In the genomic region with DNA sequence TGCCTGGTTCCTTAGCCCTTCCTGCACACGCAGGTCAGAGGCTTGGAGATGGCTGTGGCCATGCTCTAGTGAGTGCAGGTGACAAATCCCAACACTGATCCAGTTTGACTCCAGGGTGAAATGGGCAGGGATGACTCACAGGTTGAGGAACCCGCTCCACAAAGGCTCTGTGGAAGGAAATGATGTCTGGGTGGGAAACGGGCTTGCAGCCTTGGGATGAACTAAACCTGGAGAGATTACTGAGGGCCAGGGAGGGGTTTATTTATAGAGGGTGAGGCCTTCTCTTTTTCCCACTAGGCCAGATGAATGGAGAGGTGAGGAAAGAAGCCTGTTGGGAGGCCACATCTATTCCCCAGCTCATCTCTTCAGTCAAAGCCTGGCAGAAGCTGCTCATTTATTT, we compare ENCODE assay signal across 20 cellular contexts. TPM values are rescaled to one million over a fixed set of nuclear protein-coding genes. Genes with fewer than 3 reads are reported as not detected.
DNase-seq lines count a peak whose midpoint lies in the region; ATAC-seq and TF ChIP-seq lines count a peak whose summit lies in the region.
"Had no signal": no experiment of that assay in that cellular context is flagged by ENCODE, and none has a peak within 500 bp of the region (broad histone marks: within the 10 kb centered on the region; RNA-seq: fewer than 3 reads in every experiment).

No MANE protein-coding gene starts in this region.

- H3K27ac ChIP-seq in epithelial cell of prostate: peak overlapping the region; percentile 86
- peak overlapping the region in 16 of 21 experiments; percentile 18 to 78 (median 60) for H3K27ac ChIP-seq in skin epidermis
- H3K27ac ChIP-seq: coronary artery, right lobe of liver had no signal

- peaks cover 45% of the 10 kb centered on the region for H3K4me1 Mint-ChIP-seq in chondrocyte (ENCODE audit: low read depth)

- no peaks in the 10 kb centered on the region for H3K36me3 Mint-ChIP-seq in chondrocyte (ENCODE audit: low read depth)
- H3K36me3 Mint-ChIP-seq: WTC11 had no signal

- DNase-seq in ELR (ENCODE audit: low read depth): peak; percentile 87
- DNase-seq in NCI-H226: peak; percentile 34
- peak; percentile 66 for DNase-seq in epithelial cell of prostate (ENCODE audit: low read depth, low spot score)
- DNase-seq in chondrocyte (ENCODE audit: low spot score): no peak
- DNase-seq in epidermal melanocyte (ENCODE audit: insufficient read length, low spot score): no peak
- DNase-seq: activated effector memory CD4-positive, alpha-beta T cell treated with anti-CD3 and anti-CD28 coated beads, Interleukin-2, amount 50 U/mL, for 16 hours; aorta; HCEC 1CT; hypothalamus; NCI-H1092; right lobe of liver; RPMI8226; stimulated activated CD4-positive, alpha-beta T cell treated with anti-CD3 and anti-CD28 coated beads, Interleukin-2, amount 100 ng/mL, for 24 hours had no signal

- no peak for TF ChIP-seq CTCF in chondrocyte (IDR thresholded peaks at IDR 0.05)

- H3K27ac Mint-ChIP-seq in chondrocyte (ENCODE audit: unreplicated experiment): no peak overlapping the region
- H3K27ac Mint-ChIP-seq: T-helper 1 cell treated with Interleukin-12 subunit alpha and Interleukin-12 subunit beta and Interleukin-4 antibody, amounts not matched to agents 30 μg/mL and 1 μg/mL, for 36 hours; WTC11 had no signal

- H3K4me3 ChIP-seq in skin epidermis: no peak overlapping the region
- H3K4me3 ChIP-seq: coronary artery, right lobe of liver had no signal

- no peaks in the 10 kb centered on the region for H3K27me3 Mint-ChIP-seq in chondrocyte (ENCODE audit: low read depth)

- no peak for ATAC-seq in HG03520 (IDR thresholded peaks at IDR 0.05; ENCODE audit: unreplicated experiment)
- ATAC-seq: left lobe of liver, right lobe of liver, WTC11 had no signal

- peaks cover 4% of the 10 kb centered on the region for H3K9me3 Mint-ChIP-seq in chondrocyte (ENCODE audit: low read depth)

- no peak overlapping the region for H3K4me3 Mint-ChIP-seq in chondrocyte (ENCODE audit: unreplicated experiment)
- H3K4me3 Mint-ChIP-seq: IgD-negative memory B cell; T-helper 1 cell treated with Interleukin-12 subunit alpha and Interleukin-12 subunit beta and Interleukin-4 antibody, amounts not matched to agents 30 μg/mL and 1 μg/mL, for 36 hours; WTC11 had no signal

RNA-seq across cellular contexts. Expression of gene EMP1, which starts 29.3 kb away (rescaled TPM):
- 30.7 to 58.3 TPM (median 35.7 TPM) in 3 replicates for total RNA-seq in chondrocyte

Comparison
In these comparisons a context has a peak if more than half of its experiments do, and no peak if none do; other contexts are left out.
1. DNase-seq: peak in ELR (single experiment), NCI-H226 (single experiment) and epithelial cell of prostate (single experiment); none in chondrocyte (single experiment) and epidermal melanocyte (single experiment).